In genomic region chr13:90049989-90050671, GRCh38 we compare ENCODE assay signal across 27 cellular contexts.
"Had no signal": no experiment of that assay in that cellular context is flagged by ENCODE, and none has a peak within 500 bp of the region (broad histone marks: within the 10 kb centered on the region; RNA-seq: fewer than 3 reads in every experiment).

No MANE protein-coding gene starts in this region.

- FAIRE-seq: keratinocyte, pancreas had no signal

- H3K27ac ChIP-seq: dorsolateral prefrontal cortex, hepatocyte, pancreas, psoas muscle, right lobe of liver, suprapubic skin, thyroid gland, upper lobe of left lung, uterus had no signal

- H3K79me2 ChIP-seq: hepatocyte had no signal

- H3K27ac Mint-ChIP-seq: immature natural killer cell; naive B cell; nephron; stimulated activated effector memory CD8-positive, alpha-beta T cell treated with anti-CD3 and anti-CD28 coated beads, Interleukin-12 subunit alpha, Interleukin-12 subunit beta, amount 100 ng/mL, for 72 hours had no signal

- H3K4me3 Mint-ChIP-seq: immature natural killer cell; naive B cell; nephron; stimulated activated effector memory CD8-positive, alpha-beta T cell treated with anti-CD3 and anti-CD28 coated beads, Interleukin-12 subunit alpha, Interleukin-12 subunit beta, amount 100 ng/mL, for 72 hours had no signal

- ATAC-seq: left cardiac atrium; left ventricle myocardium superior; pancreas; psoas muscle; right lobe of liver; stimulated activated effector memory CD8-positive, alpha-beta T cell treated with anti-CD3 and anti-CD28 coated beads, Interleukin-12 subunit alpha, Interleukin-12 subunit beta, amount 100 ng/mL, for 72 hours; stimulated activated naive CD8-positive, alpha-beta T cell treated with anti-CD3 and anti-CD28 coated beads, Interleukin-15, Interleukin-2, amounts not matched to agents 100 U/mL and 50 U/mL, for 24 hours had no signal

- H2AFZ ChIP-seq: hepatocyte had no signal

- H3K36me3 ChIP-seq: pancreas, right lobe of liver, suprapubic skin, thyroid gland, upper lobe of left lung, uterus had no signal

- H3K4me1 ChIP-seq: pancreas, psoas muscle, right lobe of liver, suprapubic skin, thyroid gland, upper lobe of left lung, uterus had no signal

- H3K4me2 ChIP-seq: hepatocyte had no signal

- H3K36me3 Mint-ChIP-seq: immature natural killer cell; naive B cell; stimulated activated effector memory CD8-positive, alpha-beta T cell treated with anti-CD3 and anti-CD28 coated beads, Interleukin-12 subunit alpha, Interleukin-12 subunit beta, amount 100 ng/mL, for 72 hours had no signal

- H3K4me1 Mint-ChIP-seq: immature natural killer cell; naive B cell; nephron; stimulated activated effector memory CD8-positive, alpha-beta T cell treated with anti-CD3 and anti-CD28 coated beads, Interleukin-12 subunit alpha, Interleukin-12 subunit beta, amount 100 ng/mL, for 72 hours had no signal

- H3K27me3 ChIP-seq: dorsolateral prefrontal cortex, hepatocyte, pancreas, right lobe of liver, suprapubic skin, thyroid gland, upper lobe of left lung, uterus had no signal

- DNase-seq: cortex of kidney; dorsolateral prefrontal cortex; effector CD8-positive, alpha-beta T cell; foreskin melanocyte; head of caudate nucleus; immature natural killer cell; left cardiac atrium; left ventricle myocardium superior; mesenchymal stem cell; naive B cell; occipital lobe; pancreas; psoas muscle; retina; right lobe of liver; stimulated activated CD4-positive, alpha-beta T cell treated with anti-CD3 and anti-CD28 coated beads, Interleukin-4, amount 100 ng/mL, for 1 hour; stimulated activated CD8-positive, alpha-beta memory T cell treated with anti-CD3 and anti-CD28 coated beads, Interleukin-4, amount 100 ng/mL, for 48 hours; stimulated activated naive CD8-positive, alpha-beta T cell treated with anti-CD3 and anti-CD28 coated beads, Interleukin-15, Interleukin-2, amounts not matched to agents 100 U/mL and 50 U/mL, for 24 hours; thyroid gland; upper lobe of left lung; uterus had no signal

- H3K4me3 ChIP-seq: dorsolateral prefrontal cortex, hepatocyte, lung, pancreas, psoas muscle, right lobe of liver, suprapubic skin, thyroid gland, upper lobe of left lung, uterus had no signal

- H3K27me3 Mint-ChIP-seq: naive B cell had no signal

- H3K9me3 ChIP-seq: pancreas, right lobe of liver, suprapubic skin, thyroid gland, uterus had no signal
